In the genomic region with DNA sequence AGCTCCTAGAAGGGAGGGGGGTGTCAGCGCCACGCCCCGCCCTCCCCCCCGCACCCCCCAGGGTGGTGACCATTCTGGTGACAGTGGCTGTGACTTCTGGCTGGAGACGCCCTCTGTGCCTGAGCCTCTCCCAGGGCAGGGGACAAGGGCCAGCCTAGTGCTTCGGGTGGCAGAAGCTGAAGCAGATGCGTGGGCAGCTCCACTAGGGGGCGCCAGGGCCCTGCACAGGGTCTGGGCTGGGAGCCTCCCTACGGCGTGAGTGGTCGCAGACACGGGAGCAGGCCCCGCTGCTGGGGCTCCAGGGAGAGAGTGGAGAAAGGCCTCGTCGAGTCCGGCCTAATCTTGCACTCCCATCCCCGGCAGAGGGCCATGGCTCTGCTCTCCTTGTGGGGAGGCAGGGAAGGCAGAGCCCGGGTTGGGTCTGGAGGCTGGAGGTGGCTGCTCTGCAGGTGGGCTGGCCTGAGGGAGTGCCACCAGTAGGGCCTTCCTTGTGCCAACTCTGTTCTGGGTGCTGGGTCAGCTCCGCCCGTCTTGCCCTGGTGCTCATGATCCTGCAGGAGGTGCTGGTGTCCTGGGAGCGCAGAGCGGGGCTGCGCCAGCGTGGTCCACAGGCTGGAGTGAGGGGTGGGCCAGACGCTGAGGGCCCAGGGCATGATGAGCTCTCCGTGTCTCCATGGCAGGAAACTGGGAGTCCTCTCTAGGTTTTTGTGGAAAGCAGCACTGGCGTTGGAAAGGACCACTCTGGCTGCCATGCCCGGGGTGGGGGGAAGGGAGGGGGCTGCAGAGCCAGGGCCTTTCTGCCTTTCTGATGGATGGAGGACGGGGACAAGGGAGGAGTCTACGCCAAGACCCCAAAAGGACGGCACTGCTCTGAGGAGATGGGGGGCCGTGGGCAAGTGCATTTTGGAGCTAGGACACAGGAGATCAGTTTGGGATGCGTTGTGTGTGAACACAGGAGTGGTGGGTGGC, we compare ENCODE assay signal across 8 cellular contexts.
DNase-seq lines count a peak whose midpoint lies in the region; ATAC-seq, FAIRE-seq and TF ChIP-seq lines count a peak whose summit lies in the region.

No MANE protein-coding gene starts in this region.

- peaks cover 18% of the 10 kb centered on the region for H4K20me1 ChIP-seq in Loucy (ENCODE audit: insufficient read depth, low read length, poor library complexity, severe bottlenecking)

- peaks cover 21% of the 10 kb centered on the region for H3K4me1 ChIP-seq in Loucy (ENCODE audit: insufficient read depth, low read length, poor library complexity, severe bottlenecking)

- no peak for ATAC-seq in GM18502 (IDR thresholded peaks at IDR 0.05; ENCODE audit: poor library complexity, unreplicated experiment)

- peak; percentile 82 for TF ChIP-seq CTCF in D721Med (IDR thresholded peaks at IDR 0.05; ENCODE audit: insufficient read depth, missing control alignments)
- TF ChIP-seq CTCF in Loucy (conservative IDR thresholded peaks at IDR 0.05; ENCODE audit: low read length): peak; percentile 77

- H3K79me2 ChIP-seq in Loucy (ENCODE audit: insufficient read depth, low read length): peaks cover 22% of the 10 kb centered on the region; the same call in 1 of the 2 replicates

- H3K9me3 ChIP-seq in Loucy (ENCODE audit: insufficient read depth, low read depth, low read length): no peaks in the 10 kb centered on the region

- no peaks in the 10 kb centered on the region for H3K9me2 ChIP-seq in Loucy (replicated peaks; ENCODE audit: low read depth, low read length)

- H3K4me3 ChIP-seq in Loucy (ENCODE audit: low read length, poor library complexity, severe bottlenecking): peak overlapping the region; percentile 92

- H3K4me2 ChIP-seq in Loucy (ENCODE audit: low read depth, low read length, poor library complexity, severe bottlenecking): peak overlapping the region; percentile 98

- DNase-seq in D721Med (ENCODE audit: insufficient read length, low spot score) (peak; percentile 87), T-helper 9 cell (peak; percentile 59), astrocyte of the hippocampus (ENCODE audit: low read depth, low spot score) (peak; percentile 60), kidney tubule cell (ENCODE audit: low spot score) (peak; percentile 54), NCI-H2171 treated with DMSO at 0.1 percent for 48 hours (lab: John Stamatoyannopoulos, UW) (no peak)
- peak; percentile 58 for DNase-seq in stimulated activated CD8-positive, alpha-beta memory T cell treated with anti-CD3 and anti-CD28 coated beads, Interleukin-4, amount 100 ng/mL, for 24 hours (ENCODE audit: low read depth)

- H3K9ac ChIP-seq in Loucy (ENCODE audit: low read depth, low read length, poor library complexity, severe bottlenecking): no peak overlapping the region

- H2AFZ ChIP-seq in Loucy (ENCODE audit: low read length): no peak overlapping the region

- no peak for FAIRE-seq in D721Med (lab: Jason Lieb, UNC)

- H3K36me3 ChIP-seq in Loucy (ENCODE audit: insufficient read depth, low read length): no peaks in the 10 kb centered on the region

- no peaks in the 10 kb centered on the region for H3F3A ChIP-seq in Loucy (ENCODE audit: low read depth)

- no peaks in the 10 kb centered on the region for H3K27me3 ChIP-seq in Loucy (ENCODE audit: insufficient read depth, low read length, poor library complexity, severe bottlenecking)
